8 cellular contexts compared by ENCODE assay signal in the genomic region with DNA sequence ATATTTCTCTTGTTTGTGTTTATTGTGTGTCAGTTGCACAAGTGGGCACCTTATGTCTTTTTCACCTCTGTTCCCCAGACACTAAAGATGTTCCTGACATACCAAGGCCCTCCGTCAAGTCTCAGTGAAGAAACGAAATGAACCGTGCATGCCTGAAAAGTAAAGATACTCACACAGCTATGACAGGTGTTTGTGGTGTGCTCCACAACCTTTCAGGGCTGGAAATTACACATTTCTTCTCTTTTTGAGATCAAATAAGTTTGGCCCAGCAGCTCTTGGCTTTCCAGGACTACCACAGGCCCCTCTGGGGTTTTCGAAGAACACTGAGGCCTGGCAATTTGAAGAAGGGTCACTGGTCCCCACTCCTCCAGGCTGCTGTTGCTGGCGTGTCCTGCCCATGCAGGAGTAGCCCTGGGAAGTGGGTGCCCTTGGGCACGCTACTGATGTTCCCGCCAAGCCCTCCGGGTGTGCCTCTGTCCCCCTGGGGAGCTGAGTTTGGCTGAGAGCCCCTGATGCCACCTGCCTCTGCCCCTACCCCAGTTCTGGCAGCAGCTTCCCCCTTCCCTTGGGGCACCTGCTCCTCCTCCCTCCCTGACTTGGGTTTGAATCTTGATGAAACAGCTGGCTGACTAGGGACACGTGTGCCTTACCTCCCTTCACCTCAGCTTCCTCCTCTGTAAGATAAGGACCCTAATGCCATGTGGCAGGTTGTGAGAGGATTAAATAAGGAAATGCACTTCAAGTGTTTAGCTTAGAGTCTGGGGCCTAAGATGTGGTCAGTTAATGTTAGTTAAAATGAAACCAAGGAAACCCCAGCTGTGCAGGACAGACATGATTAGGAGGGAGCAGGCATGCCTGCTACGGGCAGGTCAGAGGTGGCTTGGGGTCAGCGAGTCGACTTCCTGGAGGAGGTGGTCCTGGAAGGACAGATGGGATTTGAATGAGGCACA. TPM values are rescaled to one million over a fixed set of nuclear protein-coding genes. Genes with fewer than 3 reads are reported as not detected.
DNase-seq lines count a peak whose midpoint lies in the region; ATAC-seq and TF ChIP-seq lines count a peak whose summit lies in the region.

No MANE protein-coding gene starts in this region.

- no peak for TF ChIP-seq CTCF in body of pancreas (IDR thresholded peaks at IDR 0.05)

- H3K36me3 ChIP-seq in muscle layer of duodenum (ENCODE audit: control insufficient read depth in 1 of 2, insufficient read depth in 2 of 2, low read length in 2 of 2): no peaks in the 10 kb centered on the region
- H3K36me3 ChIP-seq in body of pancreas (replicated peaks in 1 of 2; ENCODE audit: insufficient read depth in 1 of 2, low read depth in 2 of 2): no peaks in the 10 kb centered on the region

- peaks cover 22 to 24% (median 24%) of the 10 kb centered on the region in 3 donors for H3K4me1 Mint-ChIP-seq in T-cell

- H3K27me3 ChIP-seq in muscle layer of duodenum (ENCODE audit: low read depth, low read length): no peaks in the 10 kb centered on the region
- H3K27me3 ChIP-seq in body of pancreas: no peaks in the 10 kb centered on the region

- TF ChIP-seq POLR2A in body of pancreas (IDR thresholded peaks at IDR 0.05): no peak

- POLR2A ChIA-PET in T-cell (lab: Charles Lee): no interaction called here

- CTCF ChIA-PET in T-cell (lab: Charles Lee): interaction anchor here (0.6 to 1.1 kb wide), 3 partner anchors 49 to 154 kb away, joined by 3 read pairs; no protein-coding TSS in a partner anchor

- H3K27ac ChIP-seq in muscle layer of duodenum (ENCODE audit: low read length): peak overlapping the region; percentile 47
- no peak overlapping the region for H3K27ac ChIP-seq in body of pancreas

- WGBS in body of pancreas, 2 donors: 74 to 81% methylated on average over 10 to 11 of the region's 12 CpGs

- intact Hi-C loops in body of pancreas (cut with DNase I): no loop called here

- H3K9me3 ChIP-seq in muscle layer of duodenum (ENCODE audit: control insufficient read depth in 1 of 2, low read length in 2 of 2) (no peaks in the 10 kb centered on the region), body of pancreas (no peaks in the 10 kb centered on the region)

- no peak overlapping the region for H3K4me3 ChIP-seq in muscle layer of duodenum (ENCODE audit: low read depth in 1 of 2, low read length in 2 of 2)
- H3K4me3 ChIP-seq in body of pancreas: no peak overlapping the region

- peak overlapping the region in 1 of 3 donors; percentile 43 for H3K4me3 Mint-ChIP-seq in T-cell

- H3K27me3 Mint-ChIP-seq in T-cell: peaks cover 0 to 4% of the 10 kb centered on the region in 2 donors

- H3K4me1 ChIP-seq in muscle layer of duodenum (ENCODE audit: control insufficient read depth in 1 of 2, insufficient read depth in 2 of 2, low read length in 2 of 2) (no peaks in the 10 kb centered on the region), body of pancreas (peaks cover 11% of the 10 kb centered on the region)

- no peaks in the 10 kb centered on the region for H3K9me3 Mint-ChIP-seq in T-cell

- DNase-seq in T-cell: no peak
- DNase-seq in NCI-H1092 treated with DMSO at 0.1 percent for 48 hours (lab: John Stamatoyannopoulos, UW): no peak
- DNase-seq in NCI-H345 treated with DMSO at 0.1 percent for 48 hours (lab: John Stamatoyannopoulos, UW; ENCODE audit: unreplicated experiment): no peak
- DNase-seq in body of pancreas: no peak
- no peak for DNase-seq in nucleus accumbens (lab: John Stamatoyannopoulos, UW)

- peak; percentile 55 for ATAC-seq in GM18858 (IDR thresholded peaks at IDR 0.05; ENCODE audit: unreplicated experiment)
- ATAC-seq in HG02884 (IDR thresholded peaks at IDR 0.05; ENCODE audit: unreplicated experiment): peak; percentile 65
- ATAC-seq in T-cell (replicated peaks in 1 of 4): peak in 3 of 4 experiments; percentile 18 to 26 (median 19)
- no peak for ATAC-seq in body of pancreas

- no peak overlapping the region for H3K27ac Mint-ChIP-seq in T-cell

- H3K36me3 Mint-ChIP-seq in T-cell: no peaks in the 10 kb centered on the region

RNA-seq across cellular contexts. Expression of a gene that starts 49.1 kb away (rescaled TPM):
- total RNA-seq in T-cell: 1 to 10 TPM; 6.0 to 8.8 (median 6.8) TPM
- 10 to 100 TPM; 30.3 to 54.2 TPM for total RNA-seq in body of pancreas

RNA-seq across cellular contexts. Expression of a gene that starts 57.8 kb away (rescaled TPM):
- total RNA-seq in T-cell (100 to 1,000 TPM; 347 to 585 (median 434) TPM), body of pancreas (10 to 100 TPM; 15.6 to 18.1 TPM)

Comparison
In these comparisons a context has a peak if more than half of its experiments do, and no peak if none do; other contexts are left out.
1. RNA of a gene that starts 57.8 kb away (total RNA-seq): 347 to 585 TPM in T-cell; 15.6 to 18.1 TPM in body of pancreas; every median in the first group is over 10 times any median in the second.